In the genomic region with DNA sequence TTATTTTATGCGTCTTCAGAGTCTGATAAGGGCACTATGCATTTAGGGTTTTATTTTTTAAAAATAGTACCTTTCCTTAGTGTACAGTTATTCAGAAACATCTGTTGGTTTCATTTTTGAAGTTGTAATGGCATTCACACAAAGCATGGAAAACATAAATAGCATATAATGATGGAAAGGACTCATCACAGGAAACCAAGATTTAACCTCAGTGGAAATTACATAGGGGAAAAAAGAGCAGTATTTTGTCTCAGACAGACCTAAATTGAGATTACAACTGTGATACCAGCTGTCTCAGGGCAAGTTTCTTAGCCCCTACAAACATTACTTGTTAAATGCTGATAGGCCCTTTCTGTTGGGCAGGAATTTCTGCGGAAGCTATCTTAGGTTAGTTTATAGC, we compare ENCODE assay signal across 16 cellular contexts. TPM values are rescaled to one million over a fixed set of nuclear protein-coding genes. Genes with fewer than 3 reads are reported as not detected.
DNase-seq lines count a peak whose midpoint lies in the region; ATAC-seq, FAIRE-seq and TF ChIP-seq lines count a peak whose summit lies in the region.
"Had no signal": no experiment of that assay in that cellular context is flagged by ENCODE, and none has a peak within 500 bp of the region (broad histone marks: within the 10 kb centered on the region; RNA-seq: fewer than 3 reads in every experiment).

No MANE protein-coding gene starts in this region.

- TF ChIP-seq EP300 in GM12878 (IDR thresholded peaks at IDR 0.05; ENCODE audit: borderline replicate concordance in 1 of 2, control insufficient read depth in 1 of 2, low read depth in 2 of 2, low read length in 2 of 2) = no peak

- H2AFZ ChIP-seq in GM12878 (ENCODE audit: control insufficient read depth, low read depth, low read length) = no peak overlapping the region; the same call in none of the 2 replicates

- H3K27ac ChIP-seq in GM12878 (ENCODE audit: control insufficient read depth, insufficient read depth) = no peak overlapping the region
- H3K27ac ChIP-seq in A673 (ENCODE audit: low read depth, low read length, poor library complexity, severe bottlenecking) = no peak overlapping the region
- H3K27ac ChIP-seq: A549, epithelial cell of prostate, testis had no signal

- H3K36me3 ChIP-seq in GM12878 (ENCODE audit: control insufficient read depth in 2 of 2, insufficient read depth in 2 of 2, low read length in 1 of 2) (no peaks in the 10 kb centered on the region), A673 (ENCODE audit: insufficient read depth, low read length, poor library complexity, severe bottlenecking) (no peaks in the 10 kb centered on the region)

- no peaks in the 10 kb centered on the region for H3K9me3 ChIP-seq in GM12878 (replicated peaks; ENCODE audit: control insufficient read depth, insufficient read depth, low read length)
- no peaks in the 10 kb centered on the region for H3K9me3 ChIP-seq in A673 (ENCODE audit: low read depth, low read length, poor library complexity, severe bottlenecking)
- H3K9me3 ChIP-seq: A549, testis had no signal

- FAIRE-seq in GM12878 (lab: Jason Lieb, UNC) = no peak
- FAIRE-seq: A549, H1, HTR-8/SVneo had no signal

- TF ChIP-seq POLR2A in GM12878 (IDR thresholded peaks at IDR 0.05; ENCODE audit: low read depth, low read length) = no peak

- H3K4me2 ChIP-seq in GM12878 (ENCODE audit: control insufficient read depth, insufficient read depth) = no peak overlapping the region
- H3K4me2 ChIP-seq: A549 had no signal

- peaks cover 17% of the 10 kb centered on the region for H3K4me1 Mint-ChIP-seq in activated CD8-positive, alpha-beta memory T cell treated with anti-CD3 and anti-CD28 coated beads, Interleukin-2, amount 10 ng/mL, durations not matched to agents 7 days and 5 days
- H3K4me1 Mint-ChIP-seq in T-cell = peaks cover 0 to 20% (median 7%) of the 10 kb centered on the region in 3 donors

- in situ Hi-C loops in GM12878 (cut with MboI) = no loop called here

- RAD21 ChIA-PET in GM12878 (lab: Charles Lee; ENCODE audit: unreplicated experiment) = no interaction called here

- TF ChIP-seq RAD21 in GM12878 (IDR thresholded peaks at IDR 0.05; ENCODE audit: insufficient read depth, low read depth, low read length) = no peak

- H3K9me3 Mint-ChIP-seq in activated CD8-positive, alpha-beta memory T cell treated with anti-CD3 and anti-CD28 coated beads, Interleukin-2, amount 10 ng/mL, durations not matched to agents 7 days and 5 days (ENCODE audit: low read depth) = no peaks in the 10 kb centered on the region
- H3K9me3 Mint-ChIP-seq in T-cell = no peaks in the 10 kb centered on the region

- ATAC-seq in activated CD8-positive, alpha-beta memory T cell treated with anti-CD3 and anti-CD28 coated beads, Interleukin-2, amount 10 ng/mL, durations not matched to agents 7 days and 5 days = peak; percentile 82
- ATAC-seq in GM19463 (IDR thresholded peaks at IDR 0.05; ENCODE audit: unreplicated experiment) = peak; percentile 73
- ATAC-seq in HG03469 (IDR thresholded peaks at IDR 0.05; ENCODE audit: unreplicated experiment) = peak; percentile 59
- ATAC-seq in GM12878 = peak; percentile 74
- no peak for ATAC-seq in T-cell (replicated peaks in 1 of 4)
- ATAC-seq: A549 had no signal

- H3K27me3 ChIP-seq in GM12878 (replicated peaks in 1 of 2; ENCODE audit: control insufficient read depth in 2 of 2, insufficient read depth in 2 of 2, low read length in 1 of 2) (no peaks in the 10 kb centered on the region), A673 (replicated peaks; ENCODE audit: insufficient read depth, low read depth, low read length, poor library complexity) (no peaks in the 10 kb centered on the region)
- H3K27me3 ChIP-seq: testis had no signal

- intact Hi-C loops in GM12878 (cut with micrococcal nuclease; ENCODE audit: unreplicated experiment) (no loop called here), A673 (cut with micrococcal nuclease; ENCODE audit: unreplicated experiment) (no loop called here)

- H3K4me1 ChIP-seq in GM12878 (ENCODE audit: control insufficient read depth, insufficient read depth, low read length) (peaks cover 3% of the 10 kb centered on the region; the same call in 1 of the 2 replicates), A673 (ENCODE audit: insufficient read depth, low read length, poor library complexity, severe bottlenecking) (peaks cover 4% of the 10 kb centered on the region)
- H3K4me1 ChIP-seq: A549, testis had no signal

- SMC1A ChIA-PET in GM12878 (lab: Charles Lee; ENCODE audit: uncharacterized antibody, unreplicated experiment) = interaction anchor here (0.8 to 1.7 kb wide), 2 partner anchors 10 to 58 kb away, joined by 3 to 4 read pairs; no protein-coding TSS in a partner anchor

- H3K4me3 ChIP-seq in GM12878 = no peak overlapping the region
- no peak overlapping the region for H3K4me3 ChIP-seq in A673 (ENCODE audit: low read depth, low read length, poor library complexity, severe bottlenecking)
- H3K4me3 ChIP-seq: A549, testis had no signal

- DNase-seq in activated CD8-positive, alpha-beta memory T cell treated with anti-CD3 and anti-CD28 coated beads, Interleukin-2, amount 10 ng/mL, durations not matched to agents 7 days and 5 days = no peak
- DNase-seq in activated CD8-positive, alpha-beta memory T cell treated with anti-CD3 and anti-CD28 coated beads, Interleukin-2, amount 50 U/mL, for 4 hours = no peak
- no peak for DNase-seq in GM12878 (ENCODE audit: low read depth, low spot score)
- no peak for DNase-seq in OCI-M2 (lab: John Stamatoyannopoulos, UW; ENCODE audit: unreplicated experiment)
- no peak for DNase-seq in A673 (ENCODE audit: low spot score)
- DNase-seq in T-cell = no peak
- DNase-seq: amniotic stem cell, midbrain, NCI-H2107, testis had no signal

- no peak overlapping the region for H3K4me3 Mint-ChIP-seq in activated CD8-positive, alpha-beta memory T cell treated with anti-CD3 and anti-CD28 coated beads, Interleukin-2, amount 10 ng/mL, durations not matched to agents 7 days and 5 days
- H3K4me3 Mint-ChIP-seq in T-cell = no peak overlapping the region

- WGBS in GM12878 (ENCODE audit: insufficient coverage, insufficient replicate concordance, low lambda C conversion rate, missing lambda C conversion rate) = 47% methylated on average over 2 of the region's 2 CpGs

- TF ChIP-seq CTCF in GM12878 (IDR thresholded peaks at IDR 0.05 in 2 of 3, conservative IDR thresholded peaks at IDR 0.05 in 1 of 3; ENCODE audit: control insufficient read depth in 2 of 3, extremely low read depth in 1 of 3, insufficient read depth in 1 of 3, low read depth in 3 of 3, low read length in 3 of 3) (no peak), A673 (conservative IDR thresholded peaks at IDR 0.05; ENCODE audit: low read depth, low read length) (no peak)

- no peaks in the 10 kb centered on the region for H3K36me3 Mint-ChIP-seq in activated CD8-positive, alpha-beta memory T cell treated with anti-CD3 and anti-CD28 coated beads, Interleukin-2, amount 10 ng/mL, durations not matched to agents 7 days and 5 days
- H3K36me3 Mint-ChIP-seq in T-cell = no peaks in the 10 kb centered on the region

- POLR2A ChIA-PET in GM12878 (lab: Charles Lee) = no interaction called here
- POLR2A ChIA-PET in A673 (lab: Charles Lee; ENCODE audit: low non-redundant PET) = no interaction called here
- POLR2A ChIA-PET in T-cell (lab: Charles Lee) = interaction anchor here in 1 of 2 donors (0.5 kb wide), 1 partner anchor 1149 kb away, joined by 3 read pairs; no protein-coding TSS in a partner anchor

- BruUV-seq in GM12878 (replicated peaks; lab: Mats Ljungman, UMichigan) = no TSS peak
- no TSS peak for BruUV-seq in A673 (replicated peaks; lab: Mats Ljungman, UMichigan)

- no peaks in the 10 kb centered on the region for H3K79me2 ChIP-seq in GM12878 (ENCODE audit: control insufficient read depth, insufficient read depth, low read length)

- H3K27ac Mint-ChIP-seq in activated CD8-positive, alpha-beta memory T cell treated with anti-CD3 and anti-CD28 coated beads, Interleukin-2, amount 10 ng/mL, durations not matched to agents 7 days and 5 days = peak overlapping the region; percentile 2
- no peak overlapping the region for H3K27ac Mint-ChIP-seq in T-cell

- H3K27me3 Mint-ChIP-seq in activated CD8-positive, alpha-beta memory T cell treated with anti-CD3 and anti-CD28 coated beads, Interleukin-2, amount 10 ng/mL, durations not matched to agents 7 days and 5 days = no peaks in the 10 kb centered on the region
- no peaks in the 10 kb centered on the region for H3K27me3 Mint-ChIP-seq in T-cell

- no peak overlapping the region for H3K9ac ChIP-seq in GM12878 (ENCODE audit: control insufficient read depth, insufficient read depth, low read length)

- no peaks in the 10 kb centered on the region for H4K20me1 ChIP-seq in GM12878 (ENCODE audit: control insufficient read depth, insufficient read depth)

- CTCF ChIA-PET in activated CD8-positive, alpha-beta memory T cell treated with anti-CD3 and anti-CD28 coated beads, Interleukin-2, amount 10 ng/mL, durations not matched to agents 7 days and 5 days (lab: Charles Lee) = no interaction called here
- CTCF ChIA-PET in GM12878 (lab: Yijun Ruan, JAX) = interaction anchor here (1.1 to 1.9 kb wide), 3 partner anchors 17 to 517 kb away, joined by 3 to 4 read pairs (median 4); no protein-coding TSS in a partner anchor
- CTCF ChIA-PET in A673 (lab: Charles Lee) = no interaction called here
- CTCF ChIA-PET in T-cell (lab: Charles Lee) = no interaction called here

RNA-seq across cellular contexts. Expression of a gene that starts 57.2 kb away (rescaled TPM):
- total RNA-seq in activated CD8-positive, alpha-beta memory T cell treated with anti-CD3 and anti-CD28 coated beads, Interleukin-2, amount 10 ng/mL, durations not matched to agents 7 days and 5 days = 10 to 100 TPM; 29.2 to 30.6 TPM
- total RNA-seq in GM12878 (2013; cell fraction: nucleolus; rRNA removed) = 111 and 117 TPM in 2 replicates
- total RNA-seq in GM12878 (2014; rRNA removed) (19.3 and 27.5 TPM in 2 replicates), GM12878 (2014; rRNA removed; fragmentation: Illumina TruSeq; extraction: Trizol) (25.9 and 27.8 TPM in 2 replicates), GM12878 (2021) (16.4 and 17.9 TPM in 2 replicates), A673 (2021) (12.3 and 17.4 TPM in 2 replicates), T-cell (10 to 100 TPM; 16.0 to 22.3 (median 21.8) TPM)
- 11.3 TPM for polyA plus RNA-seq in GM12878 (2011; ENCODE audit: low read depth)
- polyA plus RNA-seq in GM12878 (2011; rRNA removed) (38.0 and 56.4 TPM in 2 replicates), GM12878 (2014; fragmentation: Illumina TruSeq; extraction: Trizol) (22.3 and 30.9 TPM in 2 replicates), GM12878 (2014; fragmentation: Nextera tagmentation; extraction: Ambion mirVana) (10 to 100 TPM in 1 of 2 experiments, 1 to 10 TPM in 1; 8.3 to 11.8 TPM), GM12878 (2014; rRNA removed) (20.8 and 26.0 TPM in 2 replicates), GM12878 (2016; fragmentation: Nextera tagmentation; extraction: Ambion mirVana) (10 to 100 TPM; 12.7 to 18.5 TPM)
- polyA plus RNA-seq in GM12878 (2011; cell fraction: cytosol; rRNA removed) = 14.6 and 14.9 TPM in 2 replicates
- 49.7 and 75.6 TPM in 2 replicates for polyA plus RNA-seq in GM12878 (2011; cell fraction: nucleus; rRNA removed)
- polyA plus RNA-seq in GM12878 (2012) = 13.6 and 17.3 TPM in 2 replicates
- 32.0 and 39.8 TPM in 2 replicates for polyA minus RNA-seq in GM12878 (2011; rRNA and poly(A)+ RNA removed)
- 10.4 and 11.5 TPM in 2 replicates for polyA minus RNA-seq in GM12878 (2011; cell fraction: cytosol; rRNA and poly(A)+ RNA removed)
- 31.1 and 67.1 TPM in 2 replicates for polyA minus RNA-seq in GM12878 (2011; cell fraction: nucleus; rRNA and poly(A)+ RNA removed)

RNA-seq across cellular contexts. Expression of a gene that starts 57.6 kb away (rescaled TPM):
- total RNA-seq in activated CD8-positive, alpha-beta memory T cell treated with anti-CD3 and anti-CD28 coated beads, Interleukin-2, amount 10 ng/mL, durations not matched to agents 7 days and 5 days = 10 to 100 TPM; 65.0 to 89.2 TPM
- total RNA-seq in GM12878 (2013; cell fraction: nucleolus; rRNA removed) = 75.3 and 88.5 TPM in 2 replicates
- total RNA-seq in GM12878 (2014; rRNA removed) (16.1 and 23.8 TPM in 2 replicates), GM12878 (2014; rRNA removed; fragmentation: Illumina TruSeq; extraction: Trizol) (14.3 and 16.9 TPM in 2 replicates), GM12878 (2021) (66.0 TPM in 2 replicates), A673 (2021) (58.5 and 58.7 TPM in 2 replicates), T-cell (10 to 100 TPM; 40.1 to 50.7 (median 45.1) TPM)
- polyA plus RNA-seq in GM12878 (2011; ENCODE audit: low read depth) = 16.8 TPM
- polyA plus RNA-seq in GM12878 (2011; rRNA removed) (18.3 and 28.3 TPM in 2 replicates), GM12878 (2014; fragmentation: Illumina TruSeq; extraction: Trizol) (47.9 and 53.8 TPM in 2 replicates), GM12878 (2014; fragmentation: Nextera tagmentation; extraction: Ambion mirVana) (10 to 100 TPM; 19.6 to 20.8 TPM), GM12878 (2014; rRNA removed) (25.5 and 25.7 TPM in 2 replicates), GM12878 (2016; fragmentation: Nextera tagmentation; extraction: Ambion mirVana) (10 to 100 TPM; 38.9 to 39.8 TPM)
- 16.3 and 20.3 TPM in 2 replicates for polyA plus RNA-seq in GM12878 (2011; cell fraction: cytosol; rRNA removed)
- 53.3 and 56.7 TPM in 2 replicates for polyA plus RNA-seq in GM12878 (2011; cell fraction: nucleus; rRNA removed)
- 21.2 and 22.5 TPM in 2 replicates for polyA plus RNA-seq in GM12878 (2012)
- 19.7 and 22.9 TPM in 2 replicates for polyA minus RNA-seq in GM12878 (2011; rRNA and poly(A)+ RNA removed)
- polyA minus RNA-seq in GM12878 (2011; cell fraction: cytosol; rRNA and poly(A)+ RNA removed) = 12.8 and 28.9 TPM in 2 replicates
- 28.3 and 52.3 TPM in 2 replicates for polyA minus RNA-seq in GM12878 (2011; cell fraction: nucleus; rRNA and poly(A)+ RNA removed)

Comparison
In these comparisons a context has a peak if more than half of its experiments do, and no peak if none do; other contexts are left out.
1. ATAC-seq: peak in activated CD8-positive, alpha-beta memory T cell treated with anti-CD3 and anti-CD28 coated beads, Interleukin-2, amount 10 ng/mL, durations not matched to agents 7 days and 5 days (single experiment), GM19463 (single experiment), HG03469 (single experiment) and GM12878 (single experiment); none in T-cell (0 of 4).